In genomic region chr2:239944706-239945551, GRCh38 we compare ENCODE assay signal across 9 cellular contexts.
DNase-seq lines count a peak whose midpoint lies in the region; ATAC-seq and TF ChIP-seq lines count a peak whose summit lies in the region.
"Had no signal": no experiment of that assay in that cellular context is flagged by ENCODE, and none has a peak within 500 bp of the region (broad histone marks: within the 10 kb centered on the region; RNA-seq: fewer than 3 reads in every experiment).

No MANE protein-coding gene starts in this region.

- H3K36me3 ChIP-seq in H7 (replicated peaks; ENCODE audit: control insufficient read depth, insufficient read depth, low read length) (no peaks in the 10 kb centered on the region), left ventricle myocardium inferior (no peaks in the 10 kb centered on the region)
- H3K36me3 ChIP-seq: prostate gland had no signal

- no peak for ATAC-seq in GM18519 (IDR thresholded peaks at IDR 0.05; ENCODE audit: low FRiP score, unreplicated experiment)

- no peaks in the 10 kb centered on the region for H3K9me3 ChIP-seq in left ventricle myocardium inferior (replicated peaks)
- H3K9me3 ChIP-seq: prostate gland had no signal

- DNase-seq in H7 (peak; percentile 52), activated T-cell treated with anti-CD3 and anti-CD28 coated beads for 48 hours (ENCODE audit: low read depth) (peak; percentile 15), left ventricle myocardium inferior (peak; percentile 28), NCI-H146 (lab: John Stamatoyannopoulos, UW) (no peak), DMS79 treated with DMSO at 0.1 percent for 48 hours (lab: John Stamatoyannopoulos, UW) (no peak)
- DNase-seq in stimulated activated CD8-positive, alpha-beta memory T cell treated with anti-CD3 and anti-CD28 coated beads, Interleukin-4, amount 100 ng/mL, for 48 hours, result peak; percentile 41
- DNase-seq: NCI-H82 had no signal

- no peaks in the 10 kb centered on the region for H3K27me3 ChIP-seq in H7 (ENCODE audit: control insufficient read depth, insufficient read depth, low read length)
- H3K27me3 ChIP-seq in left ventricle myocardium inferior (ENCODE audit: low read depth), result no peaks in the 10 kb centered on the region

- no peak overlapping the region for H3K27ac ChIP-seq in left ventricle myocardium inferior (replicated peaks)
- H3K27ac ChIP-seq: prostate gland had no signal

- H3K4me1 ChIP-seq in left ventricle myocardium inferior, result peaks cover 22% of the 10 kb centered on the region

- intact Hi-C loops in left ventricle myocardium inferior (cut with micrococcal nuclease), result no loop called here

- no peak for TF ChIP-seq CTCF in left ventricle myocardium inferior (IDR thresholded peaks at IDR 0.05; ENCODE audit: borderline replicate concordance)

- H3K4me3 ChIP-seq in H7 (ENCODE audit: insufficient read depth, low read depth, low read length), result no peak overlapping the region
- H3K4me3 ChIP-seq in left ventricle myocardium inferior, result no peak overlapping the region
- H3K4me3 ChIP-seq: prostate gland had no signal

Comparison
In these comparisons a context has a peak if more than half of its experiments do, and no peak if none do; other contexts are left out.
1. DNase-seq: peak in H7 (single experiment), activated T-cell treated with anti-CD3 and anti-CD28 coated beads for 48 hours (single experiment), left ventricle myocardium inferior (single experiment) and stimulated activated CD8-positive, alpha-beta memory T cell treated with anti-CD3 and anti-CD28 coated beads, Interleukin-4, amount 100 ng/mL, for 48 hours (single experiment); none in NCI-H146 (single experiment) and DMS79 treated with DMSO at 0.1 percent for 48 hours (single experiment).